ENCODE assay signal across 8 cellular contexts in the genomic region with DNA sequence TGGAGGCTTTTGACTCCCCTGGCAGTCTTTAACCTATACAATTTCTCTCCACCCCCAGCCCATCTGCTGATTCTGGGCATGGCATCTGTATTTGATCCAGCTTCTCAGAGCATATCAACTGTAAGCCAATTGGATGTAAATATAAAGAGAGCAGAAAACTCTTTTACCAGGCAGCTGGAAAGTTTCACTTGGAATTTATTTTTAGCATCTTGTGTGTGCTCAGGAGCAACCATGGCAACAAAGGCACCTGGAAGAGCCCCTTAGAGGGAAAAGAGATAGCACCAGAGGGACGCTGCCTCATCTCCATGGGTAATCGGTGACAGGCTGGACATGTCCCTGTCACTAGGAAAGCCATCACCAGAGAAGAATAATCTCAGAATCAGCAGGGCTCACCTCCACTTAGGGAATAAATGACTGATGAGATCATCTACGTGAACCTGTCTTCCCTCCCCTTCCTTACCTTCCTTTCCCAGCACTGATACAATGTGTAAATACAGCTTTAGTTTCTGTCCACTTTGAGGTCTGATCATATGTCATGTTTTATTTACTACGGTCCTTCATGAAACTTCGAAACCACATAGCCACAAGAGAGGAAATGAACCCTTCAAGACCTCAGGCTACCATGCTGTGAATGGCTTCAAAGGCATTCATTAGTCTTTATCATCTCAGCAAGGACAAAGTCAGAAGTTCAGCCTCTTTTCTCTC. TPM values are rescaled to one million over a fixed set of nuclear protein-coding genes. Genes with fewer than 3 reads are reported as not detected.
A peak's percentile ranks its signal among the peaks of the same experiment; 100 is the strongest.
DNase-seq lines count a peak whose midpoint lies in the region; ATAC-seq, FAIRE-seq and TF ChIP-seq lines count a peak whose summit lies in the region.

No MANE protein-coding gene starts in this region.

- no peak for TF ChIP-seq CTCF in ascending aorta (IDR thresholded peaks at IDR 0.05)
- no peak for TF ChIP-seq CTCF in colonic mucosa (IDR thresholded peaks at IDR 0.05)

- ATAC-seq in GM18861 (IDR thresholded peaks at IDR 0.05; ENCODE audit: unreplicated experiment) (peak; percentile 89), HG02884 (IDR thresholded peaks at IDR 0.05; ENCODE audit: unreplicated experiment) (peak; percentile 59)

- H3K27me3 ChIP-seq in ascending aorta (no peaks in the 10 kb centered on the region), colonic mucosa (no peaks in the 10 kb centered on the region)

- FAIRE-seq in islet of Langerhans (lab: Jason Lieb, UNC) = peak; percentile 56

- H3K9me3 ChIP-seq in ascending aorta (no peaks in the 10 kb centered on the region), colonic mucosa (no peaks in the 10 kb centered on the region)

- DNase-seq in NCI-H2171 (lab: John Stamatoyannopoulos, UW) = peak; percentile 82
- no peak for DNase-seq in stimulated activated CD4-positive, alpha-beta T cell treated with anti-CD3 and anti-CD28 coated beads, Interleukin-15, amount 100 ng/mL, for 24 hours
- DNase-seq in ascending aorta (ENCODE audit: low spot score in 2 of 2) = no peak
- DNase-seq in colonic mucosa = no peak
- DNase-seq in KG1 (lab: John Stamatoyannopoulos, UW) = no peak

- H3K4me1 ChIP-seq in ascending aorta (no peaks in the 10 kb centered on the region), colonic mucosa (no peaks in the 10 kb centered on the region)

- no peaks in the 10 kb centered on the region for H3K36me3 ChIP-seq in ascending aorta
- no peaks in the 10 kb centered on the region for H3K36me3 ChIP-seq in colonic mucosa

- H3K27ac ChIP-seq in ascending aorta = no peak overlapping the region
- H3K27ac ChIP-seq in colonic mucosa = no peak overlapping the region

- intact Hi-C loops in ascending aorta (cut with DNase I) = no loop called here
- intact Hi-C loops in colonic mucosa (cut with DNase I) = no loop called here

- no peak overlapping the region for H3K4me3 ChIP-seq in ascending aorta
- no peak overlapping the region for H3K4me3 ChIP-seq in colonic mucosa

- no peak overlapping the region for H3K9ac ChIP-seq in colonic mucosa (ENCODE audit: low read depth in 2 of 2, low read length in 2 of 2)

RNA-seq across cellular contexts. Expression of gene SIPA1L2, which starts 25.3 kb away (rescaled TPM):
- total RNA-seq in ascending aorta = 18.1 TPM
- 10 to 100 TPM; 53.6 to 64.4 TPM for total RNA-seq in colonic mucosa
